Comparison of ENCODE assay signal across 8 cellular contexts in genomic region chr14:102777711-102778615, GRCh38. TPM values are rescaled to one million over a fixed set of nuclear protein-coding genes. Genes with fewer than 3 reads are reported as not detected.
DNase-seq lines count a peak whose midpoint lies in the region; ATAC-seq and TF ChIP-seq lines count a peak whose summit lies in the region.

No MANE protein-coding gene starts in this region.

- ATAC-seq in GM18909 (IDR thresholded peaks at IDR 0.05; ENCODE audit: poor library complexity, unreplicated experiment) (peak; percentile 13), HG03520 (IDR thresholded peaks at IDR 0.05; ENCODE audit: unreplicated experiment) (peak; percentile 14), upper lobe of right lung (peak; percentile 46)
- ATAC-seq in naive thymus-derived CD4-positive, alpha-beta T cell = peak; percentile 24

- H3K27me3 ChIP-seq in esophagus muscularis mucosa (no peaks in the 10 kb centered on the region), upper lobe of right lung (no peaks in the 10 kb centered on the region)
- H3K27me3 ChIP-seq in naive thymus-derived CD4-positive, alpha-beta T cell (ENCODE audit: control insufficient read depth in 2 of 2, insufficient read depth in 2 of 2, low read length in 2 of 2) = no peaks in the 10 kb centered on the region

- no peak for TF ChIP-seq CTCF in esophagus muscularis mucosa (IDR thresholded peaks at IDR 0.05)
- no peak for TF ChIP-seq CTCF in upper lobe of right lung (IDR thresholded peaks at IDR 0.05)

- peak overlapping the region; percentile 82 to 93 (median 89) for H3K4me3 ChIP-seq in esophagus muscularis mucosa
- peak overlapping the region; percentile 64 for H3K4me3 ChIP-seq in naive thymus-derived CD4-positive, alpha-beta T cell (ENCODE audit: low read length)
- peak overlapping the region; percentile 65 for H3K4me3 ChIP-seq in upper lobe of right lung

- H3K9me3 Mint-ChIP-seq in naive thymus-derived CD4-positive, alpha-beta T cell = peaks cover 0 to 2% (median 0%) of the 10 kb centered on the region in 11 donors

- H3K36me3 ChIP-seq in esophagus muscularis mucosa (no peaks in the 10 kb centered on the region), upper lobe of right lung (no peaks in the 10 kb centered on the region)
- H3K36me3 ChIP-seq in naive thymus-derived CD4-positive, alpha-beta T cell (ENCODE audit: control insufficient read depth in 2 of 3, insufficient read depth in 3 of 3, low read length in 3 of 3) = no peaks in the 10 kb centered on the region

- no peaks in the 10 kb centered on the region for H3K9me3 ChIP-seq in esophagus muscularis mucosa
- no peaks in the 10 kb centered on the region for H3K9me3 ChIP-seq in naive thymus-derived CD4-positive, alpha-beta T cell (ENCODE audit: control insufficient read depth in 2 of 3, low read length in 3 of 3)
- H3K9me3 ChIP-seq in upper lobe of right lung = no peaks in the 10 kb centered on the region

- peaks cover 38 to 68% (median 64%) of the 10 kb centered on the region in 7 donors for H3K4me1 Mint-ChIP-seq in naive thymus-derived CD4-positive, alpha-beta T cell

- CTCF ChIA-PET in naive thymus-derived CD4-positive, alpha-beta T cell (lab: Charles Lee) = no interaction called here

- POLR2A ChIA-PET in naive thymus-derived CD4-positive, alpha-beta T cell (lab: Charles Lee) = no interaction called here

- peak overlapping the region; percentile 89 to 94 (median 90) for H3K27ac ChIP-seq in esophagus muscularis mucosa (replicated peaks in 1 of 4)
- H3K27ac ChIP-seq in naive thymus-derived CD4-positive, alpha-beta T cell (ENCODE audit: low read depth, low read length) = peak overlapping the region; percentile 97
- peak overlapping the region; percentile 74 for H3K27ac ChIP-seq in upper lobe of right lung

- intact Hi-C loops in esophagus muscularis mucosa (cut with DNase I) = loop anchor here (5.0 to 10.0 kb wide), 2 partner anchors 137 to 279 kb away; partner anchors contain the start of gene CDC42BPB
- intact Hi-C loops in naive thymus-derived CD4-positive, alpha-beta T cell (cut with micrococcal nuclease) = loop anchor here (1.0 to 10.0 kb wide), 13 partner anchors 27 to 937 kb away; partner anchors contain the start of genes ZNF839 (in 2 of the 2), CDC42BPB (in 1 of the 2), EIF5 (in 1 of the 2) and MARK3 (in 1 of the 2)
- intact Hi-C loops in upper lobe of right lung (cut with DNase I) = no loop called here

- peak overlapping the region; percentile 84 to 98 (median 90) for H3K4me3 Mint-ChIP-seq in naive thymus-derived CD4-positive, alpha-beta T cell

- under 1% methylated on average over 58 of the region's 112 CpGs for WGBS in esophagus muscularis mucosa

- no peak for TF ChIP-seq POLR2A in esophagus muscularis mucosa (IDR thresholded peaks at IDR 0.05; ENCODE audit: low read depth)

- peak overlapping the region; percentile 79 to 96 (median 91) for H3K27ac Mint-ChIP-seq in naive thymus-derived CD4-positive, alpha-beta T cell

- peaks cover 0 to 23% (median 4%) of the 10 kb centered on the region in 5 donors for H3K36me3 Mint-ChIP-seq in naive thymus-derived CD4-positive, alpha-beta T cell

- DNase-seq in AG08396 (ENCODE audit: low spot score) (peak; percentile 80), esophagus muscularis mucosa (ENCODE audit: extremely low spot score) (no peak), upper lobe of right lung (peak; percentile 71), NCI-H446 (lab: John Stamatoyannopoulos, UW) (no peak)
- peak; percentile 42 to 43 for DNase-seq in activated CD4-positive, alpha-beta T cell treated with anti-CD3 and anti-CD28 coated beads, Interleukin-2, amount 50 U/mL, for 48 hours
- DNase-seq in naive thymus-derived CD4-positive, alpha-beta T cell = peak in 8 of 9 donors; percentile 32 to 59 (median 48)

- H3K4me1 ChIP-seq in esophagus muscularis mucosa (peaks cover 11 to 40% (median 24%) of the 10 kb centered on the region in 4 donors), upper lobe of right lung (peaks cover 29% of the 10 kb centered on the region)
- H3K4me1 ChIP-seq in naive thymus-derived CD4-positive, alpha-beta T cell (ENCODE audit: control insufficient read depth in 2 of 2, insufficient read depth in 2 of 2, low read length in 2 of 2) = peaks cover 18 to 51% of the 10 kb centered on the region in 2 donors

- no peaks in the 10 kb centered on the region for H3K27me3 Mint-ChIP-seq in naive thymus-derived CD4-positive, alpha-beta T cell

- no peak for TF ChIP-seq EP300 in esophagus muscularis mucosa (IDR thresholded peaks at IDR 0.05)

RNA-seq across cellular contexts. Expression of gene TRAF3, which starts 0.7 kb away (rescaled TPM):
- total RNA-seq in esophagus muscularis mucosa = 10 to 100 TPM in 3 of 4 donors, 1 to 10 TPM in 1; 9.6 to 19.1 (median 17.5) TPM
- total RNA-seq in naive thymus-derived CD4-positive, alpha-beta T cell = 10 to 100 TPM; 27.7 to 74.4 (median 44.1) TPM
- 10 to 100 TPM; 16.1 to 23.8 TPM for polyA plus RNA-seq in naive thymus-derived CD4-positive, alpha-beta T cell
- total RNA-seq in upper lobe of right lung = 22.3 TPM

Comparison
In these comparisons a context has a peak if more than half of its experiments do, and no peak if none do; other contexts are left out.
1. DNase-seq: peak in AG08396 (single experiment), activated CD4-positive, alpha-beta T cell treated with anti-CD3 and anti-CD28 coated beads, Interleukin-2, amount 50 U/mL, for 48 hours (2 of 2), naive thymus-derived CD4-positive, alpha-beta T cell (8 of 9) and upper lobe of right lung (single experiment); none in esophagus muscularis mucosa (single experiment) and NCI-H446 (0 of 2).
2. Peak in every context shown above with its lines, with median percentiles within 50 percentile points of each other: ATAC-seq, H3K27ac ChIP-seq and H3K4me3 ChIP-seq.